Comparison of ENCODE assay signal across 19 cellular contexts in the genomic region with DNA sequence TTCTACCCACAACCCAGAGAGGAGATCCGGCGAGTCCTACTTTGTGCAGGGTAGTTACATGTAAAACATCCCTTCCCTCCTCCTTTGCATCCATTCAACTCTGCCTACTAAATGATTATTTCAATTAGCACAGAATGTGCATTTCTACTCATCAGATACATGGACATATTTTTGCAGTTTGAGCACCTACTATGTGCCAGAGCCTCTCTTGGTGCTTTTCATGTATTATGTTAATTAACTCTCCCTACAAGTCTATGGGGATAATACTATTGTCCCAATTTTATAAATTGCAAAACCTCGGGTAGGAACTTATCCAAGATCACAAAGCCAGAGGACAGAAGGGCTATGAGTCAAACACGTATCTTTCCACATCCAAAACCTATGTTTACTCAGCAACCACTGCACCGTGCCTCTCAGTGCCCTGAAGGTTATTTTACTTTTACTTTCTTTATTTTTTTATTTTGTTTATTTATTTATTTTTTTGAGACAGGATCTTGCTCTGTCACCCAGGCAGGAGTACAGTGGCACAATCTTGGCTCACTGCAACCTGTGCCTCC.
"Had no signal": no experiment of that assay in that cellular context is flagged by ENCODE, and none has a peak within 500 bp of the region (broad histone marks: within the 10 kb centered on the region; RNA-seq: fewer than 3 reads in every experiment).

No MANE protein-coding gene starts in this region.

- H3K27me3 Mint-ChIP-seq: activated naive CD8-positive, alpha-beta T cell treated with anti-CD3 and anti-CD28 coated beads, Interleukin-2, amount 10 ng/mL, durations not matched to agents 7 days and 5 days; memory B cell; T-helper 17 cell had no signal

- DNase-seq: activated CD4-positive, alpha-beta T cell treated with anti-CD3 and anti-CD28 coated beads, Interleukin-2, amount 50 U/mL, for 4 hours; activated naive CD8-positive, alpha-beta T cell treated with anti-CD3 and anti-CD28 coated beads, Interleukin-2, amount 10 ng/mL, durations not matched to agents 7 days and 5 days; activated T-cell treated with anti-CD3 and anti-CD28 coated beads, Interleukin-2, amount 50 U/mL, for 1 hour; caudate nucleus; effector memory CD4-positive, alpha-beta T cell; glutamatergic neuron; immature natural killer cell; left cardiac atrium; occipital lobe; stimulated activated CD4-positive, alpha-beta T cell treated with anti-CD3 and anti-CD28 coated beads, Interleukin-2, amount 100 ng/mL, for 24 hours; stimulated activated naive CD4-positive, alpha-beta T cell; substantia nigra; T-helper 17 cell; transverse colon had no signal

- H3K9me3 ChIP-seq: prostate gland, transverse colon had no signal

- H3K4me1 ChIP-seq: prostate gland, transverse colon had no signal

- H3K36me3 Mint-ChIP-seq: activated naive CD8-positive, alpha-beta T cell treated with anti-CD3 and anti-CD28 coated beads, Interleukin-2, amount 10 ng/mL, durations not matched to agents 7 days and 5 days; immature natural killer cell; memory B cell had no signal

- H3K27me3 ChIP-seq: transverse colon had no signal

- H3K27ac Mint-ChIP-seq: activated naive CD8-positive, alpha-beta T cell treated with anti-CD3 and anti-CD28 coated beads, Interleukin-2, amount 10 ng/mL, durations not matched to agents 7 days and 5 days; immature natural killer cell; memory B cell; nephron; T-helper 17 cell had no signal

- H3K27ac ChIP-seq: prostate gland, transverse colon had no signal

- FAIRE-seq: TTC549 had no signal

- H3K36me3 ChIP-seq: prostate gland, transverse colon had no signal

- H3K4me3 ChIP-seq: prostate gland, transverse colon had no signal

- H3K4me3 Mint-ChIP-seq: activated naive CD8-positive, alpha-beta T cell treated with anti-CD3 and anti-CD28 coated beads, Interleukin-2, amount 10 ng/mL, durations not matched to agents 7 days and 5 days; immature natural killer cell; memory B cell; nephron; T-helper 17 cell had no signal

- H3K4me1 Mint-ChIP-seq: activated naive CD8-positive, alpha-beta T cell treated with anti-CD3 and anti-CD28 coated beads, Interleukin-2, amount 10 ng/mL, durations not matched to agents 7 days and 5 days; immature natural killer cell; memory B cell; nephron; T-helper 17 cell had no signal

- H3K9me3 Mint-ChIP-seq: activated naive CD8-positive, alpha-beta T cell treated with anti-CD3 and anti-CD28 coated beads, Interleukin-2, amount 10 ng/mL, durations not matched to agents 7 days and 5 days; nephron had no signal

- ATAC-seq: sciatic nerve, T-helper 17 cell had no signal
